1 cellular context compared by ENCODE assay signal in the genomic region with DNA sequence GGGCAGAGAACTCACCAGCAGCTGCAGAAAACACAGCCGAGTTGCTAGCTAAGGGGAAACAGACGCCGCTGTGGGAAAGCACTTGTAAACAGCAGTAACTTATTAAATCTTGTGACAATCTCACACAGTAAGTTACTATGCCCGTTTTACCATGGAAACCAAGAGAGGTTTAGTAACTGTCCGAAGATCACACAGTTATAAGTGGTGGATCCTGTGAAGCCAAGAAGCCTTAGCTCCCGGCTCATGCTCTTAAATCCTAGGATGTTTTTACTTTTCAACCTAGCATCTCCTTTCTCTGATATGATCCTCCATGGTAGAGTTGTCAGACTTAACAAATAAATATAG.
TF ChIP-seq lines count a peak whose summit lies in the region.

No MANE protein-coding gene starts in this region.

TF ChIP-seq in SK-N-SH, 30 proteins besides CTCF, POLR2A, EP300 and RAD21:
- TF ChIP-seq, protein P1, sequence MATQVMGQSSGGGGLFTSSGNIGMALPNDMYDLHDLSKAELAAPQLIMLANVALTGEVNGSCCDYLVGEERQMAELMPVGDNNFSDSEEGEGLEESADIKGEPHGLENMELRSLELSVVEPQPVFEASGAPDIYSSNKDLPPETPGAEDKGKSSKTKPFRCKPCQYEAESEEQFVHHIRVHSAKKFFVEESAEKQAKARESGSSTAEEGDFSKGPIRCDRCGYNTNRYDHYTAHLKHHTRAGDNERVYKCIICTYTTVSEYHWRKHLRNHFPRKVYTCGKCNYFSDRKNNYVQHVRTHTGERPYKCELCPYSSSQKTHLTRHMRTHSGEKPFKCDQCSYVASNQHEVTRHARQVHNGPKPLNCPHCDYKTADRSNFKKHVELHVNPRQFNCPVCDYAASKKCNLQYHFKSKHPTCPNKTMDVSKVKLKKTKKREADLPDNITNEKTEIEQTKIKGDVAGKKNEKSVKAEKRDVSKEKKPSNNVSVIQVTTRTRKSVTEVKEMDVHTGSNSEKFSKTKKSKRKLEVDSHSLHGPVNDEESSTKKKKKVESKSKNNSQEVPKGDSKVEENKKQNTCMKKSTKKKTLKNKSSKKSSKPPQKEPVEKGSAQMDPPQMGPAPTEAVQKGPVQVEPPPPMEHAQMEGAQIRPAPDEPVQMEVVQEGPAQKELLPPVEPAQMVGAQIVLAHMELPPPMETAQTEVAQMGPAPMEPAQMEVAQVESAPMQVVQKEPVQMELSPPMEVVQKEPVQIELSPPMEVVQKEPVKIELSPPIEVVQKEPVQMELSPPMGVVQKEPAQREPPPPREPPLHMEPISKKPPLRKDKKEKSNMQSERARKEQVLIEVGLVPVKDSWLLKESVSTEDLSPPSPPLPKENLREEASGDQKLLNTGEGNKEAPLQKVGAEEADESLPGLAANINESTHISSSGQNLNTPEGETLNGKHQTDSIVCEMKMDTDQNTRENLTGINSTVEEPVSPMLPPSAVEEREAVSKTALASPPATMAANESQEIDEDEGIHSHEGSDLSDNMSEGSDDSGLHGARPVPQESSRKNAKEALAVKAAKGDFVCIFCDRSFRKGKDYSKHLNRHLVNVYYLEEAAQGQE (IDR thresholded peaks at IDR 0.05; ENCODE audit: low read depth, low read length): no peak
- TF ChIP-seq SMC3 (IDR thresholded peaks at IDR 0.05; ENCODE audit: low read depth, low read length): no peak
- no peak for TF ChIP-seq FOXJ3 (CRISPR knock-in tag; IDR thresholded peaks at IDR 0.05)
- no peak for TF ChIP-seq RXRA (IDR thresholded peaks at IDR 0.05; ENCODE audit: borderline replicate concordance, low read depth)
- TF ChIP-seq, protein P2, sequence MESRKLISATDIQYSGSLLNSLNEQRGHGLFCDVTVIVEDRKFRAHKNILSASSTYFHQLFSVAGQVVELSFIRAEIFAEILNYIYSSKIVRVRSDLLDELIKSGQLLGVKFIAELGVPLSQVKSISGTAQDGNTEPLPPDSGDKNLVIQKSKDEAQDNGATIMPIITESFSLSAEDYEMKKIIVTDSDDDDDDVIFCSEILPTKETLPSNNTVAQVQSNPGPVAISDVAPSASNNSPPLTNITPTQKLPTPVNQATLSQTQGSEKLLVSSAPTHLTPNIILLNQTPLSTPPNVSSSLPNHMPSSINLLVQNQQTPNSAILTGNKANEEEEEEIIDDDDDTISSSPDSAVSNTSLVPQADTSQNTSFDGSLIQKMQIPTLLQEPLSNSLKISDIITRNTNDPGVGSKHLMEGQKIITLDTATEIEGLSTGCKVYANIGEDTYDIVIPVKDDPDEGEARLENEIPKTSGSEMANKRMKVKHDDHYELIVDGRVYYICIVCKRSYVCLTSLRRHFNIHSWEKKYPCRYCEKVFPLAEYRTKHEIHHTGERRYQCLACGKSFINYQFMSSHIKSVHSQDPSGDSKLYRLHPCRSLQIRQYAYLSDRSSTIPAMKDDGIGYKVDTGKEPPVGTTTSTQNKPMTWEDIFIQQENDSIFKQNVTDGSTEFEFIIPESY (IDR thresholded peaks at IDR 0.05; ENCODE audit: borderline replicate concordance, low read depth): no peak
- TF ChIP-seq ELF1 (IDR thresholded peaks at IDR 0.05): no peak
